In genomic region chr17:80454557-80455327, GRCh38 we compare ENCODE assay signal across 8 cellular contexts. TPM values are rescaled to one million over a fixed set of nuclear protein-coding genes. Genes with fewer than 3 reads are reported as not detected.
DNase-seq lines count a peak whose midpoint lies in the region; ATAC-seq, FAIRE-seq and TF ChIP-seq lines count a peak whose summit lies in the region.

No MANE protein-coding gene starts in this region.

- peak in 1 of 6 experiments; percentile 34 for TF ChIP-seq CTCF in adrenal gland (IDR thresholded peaks at IDR 0.05)
- peak in 1 of 9 donors; percentile 11 for TF ChIP-seq CTCF in heart right ventricle (IDR thresholded peaks at IDR 0.05)
- peak in 1 of 6 experiments; percentile 30 for TF ChIP-seq CTCF in upper lobe of left lung (IDR thresholded peaks at IDR 0.05)

- H3K27me3 ChIP-seq in adrenal gland (no peaks in the 10 kb centered on the region), heart right ventricle (no peaks in the 10 kb centered on the region), upper lobe of left lung (no peaks in the 10 kb centered on the region)

- H3K27ac ChIP-seq in adrenal gland (peak overlapping the region; percentile 98 to 100 (median 99)), heart right ventricle (peak overlapping the region; percentile 83 to 99 (median 97)), upper lobe of left lung (peak overlapping the region; percentile 94 to 99 (median 96))

- TF ChIP-seq POLR2A in GM12892 (IDR thresholded peaks at IDR 0.05; ENCODE audit: low read depth, low read length) (peak; percentile 92), adrenal gland (IDR thresholded peaks at IDR 0.05) (peak; percentile 84 to 93), upper lobe of left lung (IDR thresholded peaks at IDR 0.05) (peak in 3 of 4 donors; percentile 60 to 95 (median 90))

- no peaks in the 10 kb centered on the region for H3K36me3 ChIP-seq in adrenal gland (replicated peaks in 1 of 2)
- H3K36me3 ChIP-seq in heart right ventricle: no peaks in the 10 kb centered on the region
- H3K36me3 ChIP-seq in upper lobe of left lung: no peaks in the 10 kb centered on the region

- H3K9me3 ChIP-seq in adrenal gland (replicated peaks in 1 of 3) (no peaks in the 10 kb centered on the region), heart right ventricle (no peaks in the 10 kb centered on the region), upper lobe of left lung (no peaks in the 10 kb centered on the region)

- WGBS in adrenal gland, 4 donors: 0 to 5% (median 0%) methylated on average over 4 to 87 of the region's 87 CpGs
- WGBS in heart right ventricle, 2 donors: 0 to 1% methylated on average over 74 to 87 of the region's 87 CpGs
- WGBS in upper lobe of left lung, 2 donors: 0 to 1% methylated on average over 6 to 29 of the region's 87 CpGs

- H3K4me1 ChIP-seq in adrenal gland (replicated peaks in 1 of 2) (peaks cover 14 to 20% of the 10 kb centered on the region in 2 donors), heart right ventricle (peaks cover 8 to 39% (median 30%) of the 10 kb centered on the region in 9 donors), upper lobe of left lung (peaks cover 12 to 40% (median 22%) of the 10 kb centered on the region in 4 donors)

- peak; percentile 81 for ATAC-seq in HG02840 (IDR thresholded peaks at IDR 0.05; ENCODE audit: low FRiP score, unreplicated experiment)
- ATAC-seq in heart right ventricle: peak; percentile 95 to 97 (median 96)
- peak; percentile 94 to 96 for ATAC-seq in upper lobe of left lung (ENCODE audit: low FRiP score in 2 of 2)

- peak; percentile 99 for FAIRE-seq in GM12892 (lab: Jason Lieb, UNC)

- peak overlapping the region; percentile 22 to 84 (median 72) for H3K4me3 ChIP-seq in adrenal gland
- peak overlapping the region; percentile 55 to 92 (median 70) for H3K4me3 ChIP-seq in heart right ventricle
- peak overlapping the region; percentile 62 to 90 (median 73) for H3K4me3 ChIP-seq in upper lobe of left lung

- intact Hi-C loops in adrenal gland (cut with DNase I) (no loop called here), heart right ventricle (cut with DNase I) (loop anchor here in 3 of 10 donors (2.0 to 10.0 kb wide), 2 partner anchors 40 to 90 kb away; partner anchors contain the start of genes RPTOR (in 2 of the 3) and ENDOV (in 1 of the 3)), posterior cingulate gyrus (cut with DNase I) (loop anchor here (2.0 to 10.0 kb wide), 2 partner anchors 40 to 90 kb away; partner anchors contain the start of genes ENDOV and RPTOR)

- TF ChIP-seq EP300 in upper lobe of left lung (IDR thresholded peaks at IDR 0.05): no peak

- DNase-seq in GM12892 (ENCODE audit: insufficient read length): peak; percentile 100
- DNase-seq in NCI-H1436 (lab: John Stamatoyannopoulos, UW): peak; percentile 98
- DNase-seq in SW480 (ENCODE audit: low spot score): peak; percentile 96
- DNase-seq in adrenal gland: peak; percentile 97 to 98 (median 97)
- peak; percentile 97 to 98 for DNase-seq in heart right ventricle
- DNase-seq in posterior cingulate gyrus: peak; percentile 92 to 100 (median 96)
- peak; percentile 97 to 99 for DNase-seq in upper lobe of left lung

RNA-seq across cellular contexts. Expression of gene NPTX1, which starts 21.7 kb away (rescaled TPM):
- 0.19 TPM for polyA plus RNA-seq in GM12892 (2012; ENCODE audit: missing spikeins)
- total RNA-seq in adrenal gland: 10 to 100 TPM in 1 of 8 donors, 1 to 10 TPM in 7; 1.1 to 20.6 (median 5.5) TPM
- polyA plus RNA-seq in adrenal gland: 10 to 100 TPM in 1 of 3 donors, 1 to 10 TPM in 1, under 1 TPM in 1; 0.30 to 68.2 (median 1.0) TPM
- total RNA-seq in heart right ventricle: not detected
- polyA plus RNA-seq in heart right ventricle: under 1 TPM in 1 of 2 donors, not detected in 1; 0.03 TPM
- 10 to 100 TPM in 1 of 6 donors, 1 to 10 TPM in 4, under 1 TPM in 1; 0.39 to 11.5 (median 2.5) TPM for total RNA-seq in upper lobe of left lung

RNA-seq across cellular contexts. Expression of gene ENDOV, which starts 39.8 kb away (rescaled TPM):
- 6.7 TPM for polyA plus RNA-seq in GM12892 (2012; ENCODE audit: missing spikeins)
- 10 to 100 TPM in 7 of 8 donors, 1 to 10 TPM in 1; 7.1 to 26.0 (median 17.8) TPM for total RNA-seq in adrenal gland
- 10 to 100 TPM in 2 of 3 donors, 1 to 10 TPM in 1; 9.5 to 31.9 (median 24.5) TPM for polyA plus RNA-seq in adrenal gland
- 10 to 100 TPM in 8 of 10 donors, 1 to 10 TPM in 2; 9.0 to 19.9 (median 13.5) TPM for total RNA-seq in heart right ventricle
- polyA plus RNA-seq in heart right ventricle: 10 to 100 TPM in 1 of 2 donors, 1 to 10 TPM in 1; 7.7 to 12.3 TPM
- total RNA-seq in upper lobe of left lung: 10 to 100 TPM; 16.7 to 93.2 (median 25.6) TPM

Comparison
In these comparisons a context has a peak if more than half of its experiments do, and no peak if none do; other contexts are left out.
1. Peak in every context shown above with its lines: DNase-seq, ATAC-seq, H3K4me3 ChIP-seq and H3K27ac ChIP-seq.